ENCODE assay signal across 14 cellular contexts in the genomic region with DNA sequence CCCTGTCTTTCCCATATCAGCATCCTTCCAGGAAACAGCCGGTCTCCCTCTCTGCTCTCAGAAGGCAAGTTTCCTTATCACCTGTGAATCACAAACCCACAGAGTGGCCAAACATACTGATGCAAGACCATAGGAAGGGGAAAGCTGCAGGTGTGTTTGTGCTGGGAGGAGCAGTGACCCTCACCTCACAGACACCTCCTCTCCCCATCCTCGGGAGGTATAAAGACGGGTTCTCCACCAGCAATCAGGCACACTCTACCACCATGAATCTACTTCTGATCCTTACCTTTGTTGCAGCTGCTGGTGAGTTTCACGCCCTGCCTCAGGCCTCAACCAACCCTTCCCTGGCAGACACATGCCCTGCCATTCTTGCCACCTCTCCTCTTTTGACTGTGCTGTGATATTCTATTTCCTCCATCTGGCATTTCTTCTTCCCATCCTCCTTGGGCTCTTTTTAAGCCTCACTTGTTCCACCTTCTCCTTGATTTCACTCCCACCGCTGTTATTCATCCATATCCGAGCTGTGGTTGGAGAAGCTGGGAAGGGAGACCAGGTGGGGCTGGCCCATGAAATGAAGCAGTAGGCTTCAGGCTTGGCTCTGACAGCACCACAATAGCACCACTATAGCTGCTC. TPM values are rescaled to one million over a fixed set of nuclear protein-coding genes. Genes with fewer than 3 reads are reported as not detected.
DNase-seq lines count a peak whose midpoint lies in the region; ATAC-seq and TF ChIP-seq lines count a peak whose summit lies in the region.
"Had no signal": no experiment of that assay in that cellular context is flagged by ENCODE, and none has a peak within 500 bp of the region (broad histone marks: within the 10 kb centered on the region; RNA-seq: fewer than 3 reads in every experiment).

A gene (plus strand): TSS at position 251 of the 633 bp plus-strand sequence. CDS start 13 bp downstream, at position 264.

- H3K27ac ChIP-seq in H9 (ENCODE audit: insufficient read length, low read depth, low read length): no peak within 1 kb of the TSS

- no peak within 1 kb of the TSS for H3K18ac ChIP-seq in H9 (ENCODE audit: insufficient read length, low read depth, low read length)

- peak; percentile 23 for ATAC-seq in HG02588 (IDR thresholded peaks at IDR 0.05; ENCODE audit: unreplicated experiment)
- ATAC-seq in stimulated activated memory B cell treated with anti-CD40 and anti-IgM and Interleukin-4, amounts not matched to agents 10 μg/mL and 1 μg/mL and 100 μg/mL, for 72 hours: peak; percentile 53
- ATAC-seq: sciatic nerve had no signal

- H2BK20ac ChIP-seq in H9 (ENCODE audit: low read depth, low read length, poor library complexity, severe bottlenecking): no peak within 1 kb of the TSS

- H4K5ac ChIP-seq in H9 (ENCODE audit: insufficient read length, low read depth, low read length): no peak within 1 kb of the TSS

- H3K79me1 ChIP-seq in H9 (ENCODE audit: insufficient read depth, low read depth, low read length, poor library complexity, severe bottlenecking): no peaks in the 10 kb centered on the region

- H2AK5ac ChIP-seq in H9 (ENCODE audit: insufficient read length, low read length): no peak within 1 kb of the TSS

- no peaks in the 10 kb centered on the region for H3K4me1 ChIP-seq in H9 (ENCODE audit: insufficient read depth, low read length)

- H2BK12ac ChIP-seq in H9 (ENCODE audit: insufficient read length, low read depth, low read length): no peak within 1 kb of the TSS

- H3K4me2 ChIP-seq in H9 (ENCODE audit: insufficient read depth, insufficient read length, low read length): no peak within 1 kb of the TSS

- peak within 1 kb of the TSS; percentile 15 for H3K4me3 Mint-ChIP-seq in T-helper 1 cell treated with Interleukin-12 subunit alpha and Interleukin-12 subunit beta and Interleukin-4 antibody, amounts not matched to agents 30 μg/mL and 1 μg/mL, for 36 hours
- H3K4me3 Mint-ChIP-seq in stimulated activated memory B cell treated with anti-CD40 and anti-IgM and Interleukin-4, amounts not matched to agents 10 μg/mL and 1 μg/mL and 100 μg/mL, for 72 hours: peak within 1 kb of the TSS; percentile 52
- no peak within 1 kb of the TSS for H3K4me3 Mint-ChIP-seq in H9
- H3K4me3 Mint-ChIP-seq in HFFc6: no peak within 1 kb of the TSS
- H3K4me3 Mint-ChIP-seq: central memory CD8-positive, alpha-beta T cell had no signal

- H4K91ac ChIP-seq in H9 (ENCODE audit: insufficient read length, low read depth, low read length): no peak within 1 kb of the TSS

- no peak within 1 kb of the TSS for H3K14ac ChIP-seq in H9 (ENCODE audit: insufficient read depth, low read length)

- no peak within 1 kb of the TSS for H3T11ph ChIP-seq in H9 (ENCODE audit: low read length)

- peaks cover 4% of the 10 kb centered on the region for H3K4me1 Mint-ChIP-seq in T-helper 1 cell treated with Interleukin-12 subunit alpha and Interleukin-12 subunit beta and Interleukin-4 antibody, amounts not matched to agents 30 μg/mL and 1 μg/mL, for 36 hours (ENCODE audit: low read depth)
- peaks cover 37% of the 10 kb centered on the region for H3K4me1 Mint-ChIP-seq in stimulated activated memory B cell treated with anti-CD40 and anti-IgM and Interleukin-4, amounts not matched to agents 10 μg/mL and 1 μg/mL and 100 μg/mL, for 72 hours
- H3K4me1 Mint-ChIP-seq in H9 (peaks cover 3 to 5% of the 10 kb centered on the region in 2 experiments; a peak in 3 of 4 replicates), HFFc6 (ENCODE audit: low read depth) (peaks cover 10% of the 10 kb centered on the region)

- H4K8ac ChIP-seq in H9 (replicated peaks; ENCODE audit: insufficient read length, low read depth, low read length): no peak within 1 kb of the TSS

- H3K36me3 Mint-ChIP-seq in T-helper 1 cell treated with Interleukin-12 subunit alpha and Interleukin-12 subunit beta and Interleukin-4 antibody, amounts not matched to agents 30 μg/mL and 1 μg/mL, for 36 hours (ENCODE audit: low read depth): peaks cover 3% of the 10 kb centered on the region
- no peaks in the 10 kb centered on the region for H3K36me3 Mint-ChIP-seq in stimulated activated memory B cell treated with anti-CD40 and anti-IgM and Interleukin-4, amounts not matched to agents 10 μg/mL and 1 μg/mL and 100 μg/mL, for 72 hours
- no peaks in the 10 kb centered on the region for H3K36me3 Mint-ChIP-seq in H9 (ENCODE audit: insufficient read depth in 1 of 3, low read depth in 3 of 3)
- no peaks in the 10 kb centered on the region for H3K36me3 Mint-ChIP-seq in HFFc6 (ENCODE audit: low read depth)

- H2BK15ac ChIP-seq in H9 (ENCODE audit: low read depth, low read length): no peak within 1 kb of the TSS

- no peaks in the 10 kb centered on the region for H3K79me2 ChIP-seq in H9 (ENCODE audit: insufficient read depth, low read length)

- no peaks in the 10 kb centered on the region for H3K9me3 Mint-ChIP-seq in T-helper 1 cell treated with Interleukin-12 subunit alpha and Interleukin-12 subunit beta and Interleukin-4 antibody, amounts not matched to agents 30 μg/mL and 1 μg/mL, for 36 hours
- peaks cover 2% of the 10 kb centered on the region for H3K9me3 Mint-ChIP-seq in stimulated activated memory B cell treated with anti-CD40 and anti-IgM and Interleukin-4, amounts not matched to agents 10 μg/mL and 1 μg/mL and 100 μg/mL, for 72 hours
- H3K9me3 Mint-ChIP-seq in H9 (no peaks in the 10 kb centered on the region), HFFc6 (no peaks in the 10 kb centered on the region)
- H3K9me3 Mint-ChIP-seq: central memory CD8-positive, alpha-beta T cell had no signal

- no peaks in the 10 kb centered on the region for H3K23me2 ChIP-seq in H9 (ENCODE audit: insufficient read length, low read depth, low read length, poor library complexity, severe bottlenecking)

- no peak within 1 kb of the TSS for H3K27ac Mint-ChIP-seq in T-helper 1 cell treated with Interleukin-12 subunit alpha and Interleukin-12 subunit beta and Interleukin-4 antibody, amounts not matched to agents 30 μg/mL and 1 μg/mL, for 36 hours
- peak within 1 kb of the TSS; percentile 74 for H3K27ac Mint-ChIP-seq in stimulated activated memory B cell treated with anti-CD40 and anti-IgM and Interleukin-4, amounts not matched to agents 10 μg/mL and 1 μg/mL and 100 μg/mL, for 72 hours
- H3K27ac Mint-ChIP-seq in H9: no peak within 1 kb of the TSS
- no peak within 1 kb of the TSS for H3K27ac Mint-ChIP-seq in HFFc6

- DNase-seq in T-helper 1 cell (no peak), NCI-H69 (lab: John Stamatoyannopoulos, UW) (peak; percentile 68), H9 (no peak), HFFc6 (no peak), iPS-NIHi7 (ENCODE audit: extremely low spot score) (no peak)
- DNase-seq: activated CD8-positive, alpha-beta memory T cell treated with anti-CD3 and anti-CD28 coated beads, Interleukin-2, amount 50 U/mL, for 48 hours; H7; NCI-H524 treated with DMSO at 0.1 percent for 48 hours had no signal

- no peak within 1 kb of the TSS for H3K56ac ChIP-seq in H9 (ENCODE audit: insufficient read length, low read depth, low read length)

- H4K20me1 ChIP-seq in H9 (ENCODE audit: control insufficient read depth, insufficient read depth, insufficient read length): no peaks in the 10 kb centered on the region

- H3K9ac ChIP-seq in H9 (ENCODE audit: extremely low read depth, insufficient read length, low read length): no peak within 1 kb of the TSS

- peaks cover 7% of the 10 kb centered on the region for H3K27me3 Mint-ChIP-seq in T-helper 1 cell treated with Interleukin-12 subunit alpha and Interleukin-12 subunit beta and Interleukin-4 antibody, amounts not matched to agents 30 μg/mL and 1 μg/mL, for 36 hours (ENCODE audit: low read depth)
- no peaks in the 10 kb centered on the region for H3K27me3 Mint-ChIP-seq in stimulated activated memory B cell treated with anti-CD40 and anti-IgM and Interleukin-4, amounts not matched to agents 10 μg/mL and 1 μg/mL and 100 μg/mL, for 72 hours
- H3K27me3 Mint-ChIP-seq in H9 (ENCODE audit: low read depth) (peaks cover 16% of the 10 kb centered on the region), HFFc6 (ENCODE audit: insufficient read depth) (peaks cover 54% of the 10 kb centered on the region)
- H3K27me3 Mint-ChIP-seq: central memory CD8-positive, alpha-beta T cell had no signal

- TF ChIP-seq CTCF in H9 (conservative IDR thresholded peaks at IDR 0.05) (no peak), HFFc6 (IDR thresholded peaks at IDR 0.05) (no peak)

- no peak within 1 kb of the TSS for H2BK120ac ChIP-seq in H9 (ENCODE audit: low read depth, low read length, poor library complexity, severe bottlenecking)

- WGBS in H9 (ENCODE audit: extremely low coverage, insufficient read length, low lambda C conversion rate): no CpG with 5 or more reads among the region's 6 CpGs

- no peak within 1 kb of the TSS for H3K4ac ChIP-seq in H9 (ENCODE audit: low read depth, low read length)

- H2BK5ac ChIP-seq in H9 (ENCODE audit: insufficient read length, low read length): no peak within 1 kb of the TSS

- H3K27me3 ChIP-seq in H9 (ENCODE audit: insufficient read depth, low read length): no peaks in the 10 kb centered on the region

- H3K9me3 ChIP-seq in H9 (ENCODE audit: control insufficient read depth, low read depth, low read length): no peaks in the 10 kb centered on the region

- no peak within 1 kb of the TSS for H2AFZ ChIP-seq in H9 (ENCODE audit: low read length)

- no peak within 1 kb of the TSS for H3K23ac ChIP-seq in H9 (ENCODE audit: insufficient read length, low read depth, low read length)

RNA-seq across cellular contexts. Expression of the gene that starts here (rescaled TPM):
- not detected in 2 replicates for total RNA-seq in H9 (2021)
- total RNA-seq in HFFc6 (2021; fragmentation: NEBNext Ultra II Directional; extraction: Animal tissue kit (Norgen Biotek cat#: 25700)): not detected
- total RNA-seq: fibroblast of villous mesenchyme had no signal

Comparison
In these comparisons a context has a peak if more than half of its experiments do, and no peak if none do; other contexts are left out.
1. H3K4me3 Mint-ChIP-seq: peak in T-helper 1 cell treated with Interleukin-12 subunit alpha and Interleukin-12 subunit beta and Interleukin-4 antibody, amounts not matched to agents 30 μg/mL and 1 μg/mL, for 36 hours (single experiment) and stimulated activated memory B cell treated with anti-CD40 and anti-IgM and Interleukin-4, amounts not matched to agents 10 μg/mL and 1 μg/mL and 100 μg/mL, for 72 hours (single experiment); none in H9 (0 of 2) and HFFc6 (single experiment).